Comparison of ENCODE assay signal across 1 cellular context in genomic region chr18:44721748-44722147, GRCh38.
TF ChIP-seq lines count a peak whose summit lies in the region.

No MANE protein-coding gene starts in this region.

TF ChIP-seq in GM12878, 131 proteins besides CTCF, POLR2A, EP300 and RAD21 (continued from another document):
- TF ChIP-seq SKIL (IDR thresholded peaks at IDR 0.05; ENCODE audit: low read depth, poor library complexity, severe bottlenecking) = peak; percentile 24
- TF ChIP-seq ZNF687 (IDR thresholded peaks at IDR 0.05) = 0 out of 2 replicates have a peak, but pooled peaks have one; percentile 28
- TF ChIP-seq RUNX3 (IDR thresholded peaks at IDR 0.05; ENCODE audit: low read length) = peak; percentile 62
- 0 out of 2 replicates have a peak, but pooled peaks have one; percentile 21 for TF ChIP-seq MXI1 (IDR thresholded peaks at IDR 0.05; ENCODE audit: low read depth, low read length)
